ENCODE assay signal across 23 cellular contexts in the genomic region with DNA sequence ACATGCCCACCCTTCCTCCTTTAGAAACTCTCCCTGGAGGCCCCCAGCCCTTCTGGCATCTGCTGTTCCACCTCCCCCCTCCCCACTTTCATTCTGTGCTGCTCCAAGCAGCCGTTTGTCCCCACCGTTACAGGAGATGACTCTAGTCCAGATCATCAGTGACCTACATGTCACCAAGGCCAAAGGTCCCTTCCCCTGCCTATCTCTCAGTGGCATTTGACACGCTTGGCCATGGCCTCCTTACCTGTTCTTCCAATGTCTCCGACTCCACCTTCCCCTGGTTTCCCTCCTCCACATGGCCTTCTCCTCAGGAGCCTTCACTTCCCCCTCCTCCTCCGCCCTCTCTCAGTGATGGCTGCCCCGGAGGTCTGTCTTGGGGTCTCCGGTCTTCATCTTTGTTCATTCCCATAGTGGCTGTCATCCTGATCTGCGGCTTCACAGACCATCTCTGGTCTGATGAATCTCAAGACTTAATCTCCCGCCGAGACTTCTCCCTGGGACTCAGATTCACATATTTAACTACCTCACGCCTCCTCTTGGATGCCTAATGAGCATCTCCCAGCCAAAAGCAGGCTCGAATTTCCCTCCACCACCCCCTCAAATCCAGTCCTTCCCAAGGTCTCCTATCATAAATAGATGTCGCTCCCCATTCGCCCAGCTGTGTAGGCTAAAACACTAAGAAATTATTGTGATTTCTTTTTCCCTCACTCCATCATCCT. TPM values are rescaled to one million over a fixed set of nuclear protein-coding genes. Genes with fewer than 3 reads are reported as not detected.
DNase-seq lines count a peak whose midpoint lies in the region; ATAC-seq, FAIRE-seq and TF ChIP-seq lines count a peak whose summit lies in the region.
"Had no signal": no experiment of that assay in that cellular context is flagged by ENCODE, and none has a peak within 500 bp of the region (broad histone marks: within the 10 kb centered on the region; RNA-seq: fewer than 3 reads in every experiment).

No MANE protein-coding gene starts in this region.

- peak overlapping the region; percentile 12 to 42 for H3K4me3 Mint-ChIP-seq in activated T-cell treated with anti-CD3 and anti-CD28 coated beads, Interleukin-2, amount 50 U/mL, for 72 hours
- H3K4me3 Mint-ChIP-seq in activated T-cell treated with anti-CD3 and anti-CD28 coated beads, Interleukin-2, amount 50 U/mL, for 4 hours: no peak overlapping the region
- no peak overlapping the region for H3K4me3 Mint-ChIP-seq in activated T-helper 1 cell treated with anti-CD3 and anti-CD28 coated beads, Interleukin-12 subunit alpha, Interleukin-12 subunit beta, Interleukin-2, Interleukin-4 antibody, amounts not matched to agents 30 ng/mL and 10 ng/mL and 1 ng/mL, durations not matched to agents 14 hours and 24 hours and 36 hours
- no peak overlapping the region for H3K4me3 Mint-ChIP-seq in CD4-positive, alpha-beta T cell
- H3K4me3 Mint-ChIP-seq: activated CD8-positive, alpha-beta memory T cell treated with anti-CD3 and anti-CD28 coated beads, Interleukin-2, amount 10 ng/mL, durations not matched to agents 7 days and 5 days; central memory CD8-positive, alpha-beta T cell; T-helper 17 cell had no signal

- H3K4me1 ChIP-seq in HepG2 (ENCODE audit: insufficient read depth, low read length) (no peaks in the 10 kb centered on the region), small intestine (ENCODE audit: control insufficient read depth in 2 of 2, insufficient read depth in 1 of 2, low read depth in 1 of 2, low read length in 1 of 2) (peaks cover 0 to 19% of the 10 kb centered on the region in 2 donors)

- no peak for DNase-seq in activated T-cell treated with anti-CD3 and anti-CD28 coated beads, Interleukin-2, amount 50 U/mL, for 72 hours
- no peak for DNase-seq in activated T-cell treated with anti-CD3 and anti-CD28 coated beads, Interleukin-2, amount 50 U/mL, for 4 hours
- no peak for DNase-seq in activated T-helper 1 cell treated with anti-CD3 and anti-CD28 coated beads, Interleukin-12 subunit alpha, Interleukin-12 subunit beta, Interleukin-2, Interleukin-4 antibody, amounts not matched to agents 30 ng/mL and 10 ng/mL and 1 ng/mL, durations not matched to agents 14 hours and 24 hours and 36 hours (ENCODE audit: low spot score)
- no peak for DNase-seq in HepG2 (ENCODE audit: low spot score)
- peak; percentile 22 for DNase-seq in small intestine
- no peak for DNase-seq in NCI-H2227 treated with DMSO at 0.1 percent for 48 hours (lab: John Stamatoyannopoulos, UW)
- no peak for DNase-seq in CD4-positive, alpha-beta T cell
- DNase-seq: Caco-2, DND-41, GM23248, NCI-H146, NCI-H2171, NCI-H524 treated with DMSO at 0.1 percent for 48 hours, T-helper 17 cell had no signal

- TF ChIP-seq EP300 in HepG2 (IDR thresholded peaks at IDR 0.05; ENCODE audit: low read depth in 2 of 2, low read length in 2 of 2) (no peak), HepG2 (CRISPR knock-in tag; IDR thresholded peaks at IDR 0.05; ENCODE audit: borderline replicate concordance) (no peak)

- H3K4me3 ChIP-seq in HepG2 (replicated peaks in 1 of 3; ENCODE audit: insufficient read depth in 1 of 3, low read depth in 2 of 3, low read length in 3 of 3) (no peak overlapping the region), small intestine (ENCODE audit: low read depth in 1 of 2, low read length in 2 of 2) (no peak overlapping the region)
- H3K4me3 ChIP-seq: GM23248, upper lobe of left lung had no signal

- intact Hi-C loops in activated T-helper 1 cell treated with anti-CD3 and anti-CD28 coated beads, Interleukin-12 subunit alpha, Interleukin-12 subunit beta, Interleukin-2, Interleukin-4 antibody, amounts not matched to agents 30 ng/mL and 10 ng/mL and 1 ng/mL, durations not matched to agents 14 hours and 24 hours and 36 hours (cut with micrococcal nuclease): no loop called here
- intact Hi-C loops in HepG2 (cut with micrococcal nuclease; ENCODE audit: unreplicated experiment): no loop called here
- intact Hi-C loops in CD4-positive, alpha-beta T cell (cut with DNase I, micrococcal nuclease): no loop called here

- no peaks in the 10 kb centered on the region for H3K79me2 ChIP-seq in HepG2 (ENCODE audit: insufficient read depth, low read length)

- FAIRE-seq in HepG2 (lab: Jason Lieb, UNC) (no peak), small intestine (lab: Jason Lieb, UNC) (no peak)
- FAIRE-seq: endothelial cell of umbilical vein had no signal

- 50% methylated on average over 14 of the region's 14 CpGs for WGBS in HepG2 (ENCODE audit: low lambda C conversion rate)
- 66 to 73% (median 72%) methylated on average over 14 of the region's 14 CpGs for WGBS in small intestine, 3 donors

- H3K27me3 ChIP-seq in HepG2 (ENCODE audit: control insufficient read depth in 1 of 2, insufficient read depth in 2 of 2, low read length in 2 of 2) (peaks cover 0 to 8% of the 10 kb centered on the region in 2 experiments; a peak in 1 of 5 replicates), small intestine (ENCODE audit: control insufficient read depth in 2 of 2, insufficient read depth in 2 of 2, low read length in 2 of 2) (no peaks in the 10 kb centered on the region)
- no peaks in the 10 kb centered on the region for H3K27me3 ChIP-seq in CD4-positive, alpha-beta T cell (ENCODE audit: control insufficient read depth, insufficient read depth, low read length)
- H3K27me3 ChIP-seq: upper lobe of left lung had no signal

- no peak overlapping the region for H3K27ac ChIP-seq in HepG2 (ENCODE audit: extremely low read length, insufficient read depth, low read length)
- no peak overlapping the region for H3K27ac ChIP-seq in small intestine (ENCODE audit: low read depth in 1 of 2, low read length in 1 of 2)
- H3K27ac ChIP-seq in CD4-positive, alpha-beta T cell (ENCODE audit: low read depth, low read length): no peak overlapping the region
- H3K27ac ChIP-seq: GM23248, RWPE1 had no signal

- H4K20me1 ChIP-seq in HepG2 (ENCODE audit: insufficient read depth, low read length): no peaks in the 10 kb centered on the region

- in situ Hi-C loops in HepG2 (cut with HindIII; ENCODE audit: extremely low pct_ligation_motif_present, low pct_unique_long_range_greater_than_20kb): no loop called here

- no peaks in the 10 kb centered on the region for H3K36me3 ChIP-seq in HepG2 (replicated peaks in 1 of 2; ENCODE audit: control insufficient read depth in 1 of 2, insufficient read depth in 2 of 2, low read length in 2 of 2)
- H3K36me3 ChIP-seq in small intestine (ENCODE audit: control insufficient read depth in 2 of 2, insufficient read depth in 2 of 2, low read length in 2 of 2): peaks cover 0 to 4% of the 10 kb centered on the region in 2 donors
- H3K36me3 ChIP-seq: upper lobe of left lung had no signal

- H3K36me3 Mint-ChIP-seq in activated T-cell treated with anti-CD3 and anti-CD28 coated beads, Interleukin-2, amount 50 U/mL, for 72 hours (ENCODE audit: insufficient read depth in 2 of 2): peaks cover 5 to 10% of the 10 kb centered on the region in 2 donors
- H3K36me3 Mint-ChIP-seq in activated T-cell treated with anti-CD3 and anti-CD28 coated beads, Interleukin-2, amount 50 U/mL, for 4 hours (ENCODE audit: insufficient read depth): no peaks in the 10 kb centered on the region
- peaks cover 16% of the 10 kb centered on the region for H3K36me3 Mint-ChIP-seq in activated T-helper 1 cell treated with anti-CD3 and anti-CD28 coated beads, Interleukin-12 subunit alpha, Interleukin-12 subunit beta, Interleukin-2, Interleukin-4 antibody, amounts not matched to agents 30 ng/mL and 10 ng/mL and 1 ng/mL, durations not matched to agents 14 hours and 24 hours and 36 hours (ENCODE audit: low read depth)
- no peaks in the 10 kb centered on the region for H3K36me3 Mint-ChIP-seq in CD4-positive, alpha-beta T cell (ENCODE audit: low read depth)

- H3K27me3 Mint-ChIP-seq in activated T-cell treated with anti-CD3 and anti-CD28 coated beads, Interleukin-2, amount 50 U/mL, for 72 hours (ENCODE audit: low read depth): peaks cover 27% of the 10 kb centered on the region
- peaks cover 38% of the 10 kb centered on the region for H3K27me3 Mint-ChIP-seq in activated T-cell treated with anti-CD3 and anti-CD28 coated beads, Interleukin-2, amount 50 U/mL, for 4 hours (ENCODE audit: low read depth)
- H3K27me3 Mint-ChIP-seq in activated T-helper 1 cell treated with anti-CD3 and anti-CD28 coated beads, Interleukin-12 subunit alpha, Interleukin-12 subunit beta, Interleukin-2, Interleukin-4 antibody, amounts not matched to agents 30 ng/mL and 10 ng/mL and 1 ng/mL, durations not matched to agents 14 hours and 24 hours and 36 hours (ENCODE audit: insufficient read depth): peaks cover 4% of the 10 kb centered on the region
- H3K27me3 Mint-ChIP-seq in CD4-positive, alpha-beta T cell: peaks cover 58% of the 10 kb centered on the region

- no TSS peak for BruUV-seq in HepG2 (replicated peaks; lab: Mats Ljungman, UMichigan)

- no peak overlapping the region for H3K9ac ChIP-seq in HepG2 (ENCODE audit: insufficient read depth, low read depth, low read length)
- H3K9ac ChIP-seq: GM23248 had no signal

- H2AFZ ChIP-seq in HepG2 (ENCODE audit: low read length): no peak overlapping the region
- H2AFZ ChIP-seq: GM23248 had no signal

- ATAC-seq in activated T-cell treated with anti-CD3 and anti-CD28 coated beads, Interleukin-2, amount 50 U/mL, for 72 hours (replicated peaks in 1 of 2): no peak
- ATAC-seq in activated T-cell treated with anti-CD3 and anti-CD28 coated beads, Interleukin-2, amount 50 U/mL, for 4 hours: no peak
- ATAC-seq in HepG2 (0 out of 3 replicates have a peak, but pooled peaks have one; percentile 19), HG03521 (IDR thresholded peaks at IDR 0.05; ENCODE audit: unreplicated experiment) (no peak)
- no peak for ATAC-seq in CD4-positive, alpha-beta T cell (ENCODE audit: poor library complexity)
- ATAC-seq: T-helper 17 cell had no signal

- CTCF ChIA-PET in HepG2 (lab: Yijun Ruan, JAX; ENCODE audit: low intra/inter-chr PET ratio, low total read pairs): no interaction called here
- CTCF ChIA-PET in CD4-positive, alpha-beta T cell (lab: Charles Lee): no interaction called here

- H3K9me3 ChIP-seq in HepG2 (ENCODE audit: low read length): no peaks in the 10 kb centered on the region
- no peaks in the 10 kb centered on the region for H3K9me3 ChIP-seq in small intestine (ENCODE audit: control insufficient read depth, low read depth)
- H3K9me3 ChIP-seq in CD4-positive, alpha-beta T cell (ENCODE audit: control insufficient read depth, low read length): no peaks in the 10 kb centered on the region
- H3K9me3 ChIP-seq: Caco-2, upper lobe of left lung had no signal

- TF ChIP-seq CTCF in HepG2 (CRISPR knock-in tag; IDR thresholded peaks at IDR 0.05): no peak
- no peak for TF ChIP-seq CTCF in CD4-positive, alpha-beta T cell (IDR thresholded peaks at IDR 0.05)

- H3K4me2 ChIP-seq in HepG2 (ENCODE audit: low read depth, low read length): no peak overlapping the region

- no peak overlapping the region for H3K27ac Mint-ChIP-seq in activated T-cell treated with anti-CD3 and anti-CD28 coated beads, Interleukin-2, amount 50 U/mL, for 72 hours
- peak overlapping the region; percentile 64 for H3K27ac Mint-ChIP-seq in activated T-helper 1 cell treated with anti-CD3 and anti-CD28 coated beads, Interleukin-12 subunit alpha, Interleukin-12 subunit beta, Interleukin-2, Interleukin-4 antibody, amounts not matched to agents 30 ng/mL and 10 ng/mL and 1 ng/mL, durations not matched to agents 14 hours and 24 hours and 36 hours
- no peak overlapping the region for H3K27ac Mint-ChIP-seq in CD4-positive, alpha-beta T cell
- H3K27ac Mint-ChIP-seq: activated CD8-positive, alpha-beta memory T cell treated with anti-CD3 and anti-CD28 coated beads, Interleukin-2, amount 10 ng/mL, durations not matched to agents 7 days and 5 days; progenitor cell of endocrine pancreas; T-helper 17 cell had no signal

- H3K4me1 Mint-ChIP-seq in activated T-cell treated with anti-CD3 and anti-CD28 coated beads, Interleukin-2, amount 50 U/mL, for 72 hours (ENCODE audit: low read depth): peaks cover 26% of the 10 kb centered on the region
- peaks cover 7% of the 10 kb centered on the region for H3K4me1 Mint-ChIP-seq in activated T-cell treated with anti-CD3 and anti-CD28 coated beads, Interleukin-2, amount 50 U/mL, for 4 hours (ENCODE audit: low read depth)
- peaks cover 44% of the 10 kb centered on the region for H3K4me1 Mint-ChIP-seq in activated T-helper 1 cell treated with anti-CD3 and anti-CD28 coated beads, Interleukin-12 subunit alpha, Interleukin-12 subunit beta, Interleukin-2, Interleukin-4 antibody, amounts not matched to agents 30 ng/mL and 10 ng/mL and 1 ng/mL, durations not matched to agents 14 hours and 24 hours and 36 hours (ENCODE audit: low read depth)
- H3K4me1 Mint-ChIP-seq in CD4-positive, alpha-beta T cell (ENCODE audit: low read depth): no peaks in the 10 kb centered on the region

- POLR2A ChIA-PET in HepG2 (lab: Yijun Ruan, JAX): no interaction called here
- POLR2A ChIA-PET in CD4-positive, alpha-beta T cell (lab: Charles Lee): no interaction called here

- H3K9me3 Mint-ChIP-seq in activated T-cell treated with anti-CD3 and anti-CD28 coated beads, Interleukin-2, amount 50 U/mL, for 72 hours: no peaks in the 10 kb centered on the region
- no peaks in the 10 kb centered on the region for H3K9me3 Mint-ChIP-seq in activated T-cell treated with anti-CD3 and anti-CD28 coated beads, Interleukin-2, amount 50 U/mL, for 4 hours
- peaks cover 12% of the 10 kb centered on the region for H3K9me3 Mint-ChIP-seq in activated T-helper 1 cell treated with anti-CD3 and anti-CD28 coated beads, Interleukin-12 subunit alpha, Interleukin-12 subunit beta, Interleukin-2, Interleukin-4 antibody, amounts not matched to agents 30 ng/mL and 10 ng/mL and 1 ng/mL, durations not matched to agents 14 hours and 24 hours and 36 hours
- no peaks in the 10 kb centered on the region for H3K9me3 Mint-ChIP-seq in CD4-positive, alpha-beta T cell
- H3K9me3 Mint-ChIP-seq: central memory CD8-positive, alpha-beta T cell had no signal

- no peak for TF ChIP-seq RAD21 in HepG2 (CRISPR knock-in tag; IDR thresholded peaks at IDR 0.05)

- TF ChIP-seq POLR2A in HepG2 (IDR thresholded peaks at IDR 0.05; ENCODE audit: insufficient read depth in 1 of 2, low read depth in 2 of 2, low read length in 2 of 2): no peak

RNA-seq across cellular contexts. Expression of gene TMEM92, which starts 9.6 kb away (rescaled TPM):
- under 1 TPM in 1 of 2 donors, not detected in 1; 0.51 TPM for total RNA-seq in activated T-cell treated with anti-CD3 and anti-CD28 coated beads, Interleukin-2, amount 50 U/mL, for 72 hours
- not detected for total RNA-seq in activated T-cell treated with anti-CD3 and anti-CD28 coated beads, Interleukin-2, amount 50 U/mL, for 4 hours
- total RNA-seq in activated T-helper 1 cell treated with anti-CD3 and anti-CD28 coated beads, Interleukin-12 subunit alpha, Interleukin-12 subunit beta, Interleukin-2, Interleukin-4 antibody, amounts not matched to agents 30 ng/mL and 10 ng/mL and 1 ng/mL, durations not matched to agents 14 hours and 24 hours and 36 hours: 0.21 and 0.47 TPM in 2 replicates
- total RNA-seq in HepG2 (2016; rRNA removed; fragmentation: Illumina TruSeq; extraction: Trizol): not detected in 2 replicates
- total RNA-seq in HepG2 (2016; cell fraction: cytosol; rRNA removed; fragmentation: Illumina TruSeq; extraction: Trizol; ENCODE audit: low read depth): not detected in 2 replicates
- not detected in 2 replicates for total RNA-seq in HepG2 (2016; cell fraction: insoluble cytoplasmic fraction; rRNA removed; fragmentation: Illumina TruSeq; extraction: Trizol)
- 0.14 TPM in 1 of 2 replicates, not detected in the other for total RNA-seq in HepG2 (2016; cell fraction: membrane; rRNA removed; fragmentation: Illumina TruSeq; extraction: Trizol)
- not detected in 2 replicates for total RNA-seq in HepG2 (2016; cell fraction: nucleus; rRNA removed; fragmentation: Illumina TruSeq; extraction: Trizol)
- polyA plus RNA-seq in HepG2 (2011; rRNA removed) (0.07 and 0.10 TPM in 2 replicates), small intestine (10 to 100 TPM; 29.1 to 53.5 (median 39.1) TPM)
- 0.25 and 0.47 TPM in 2 replicates for polyA plus RNA-seq in HepG2 (2011; cell fraction: cytosol; rRNA removed)
- 0.07 and 0.08 TPM in 2 replicates for polyA plus RNA-seq in HepG2 (2011; cell fraction: nucleus; rRNA removed)
- polyA plus RNA-seq in HepG2 (2012): 0.11 and 0.31 TPM in 2 replicates
- 0.05 and 0.06 TPM in 2 replicates for polyA plus RNA-seq in HepG2 (2016; cell fraction: cytosol; fragmentation: Illumina TruSeq; extraction: Trizol; ENCODE audit: low read depth)
- polyA plus RNA-seq in HepG2 (2016; cell fraction: insoluble cytoplasmic fraction; fragmentation: Illumina TruSeq; extraction: Trizol; ENCODE audit: low read depth): not detected in 2 replicates
- polyA plus RNA-seq in HepG2 (2016; cell fraction: membrane; fragmentation: Illumina TruSeq; extraction: Trizol; ENCODE audit: low read depth): 0.23 TPM in 1 of 2 replicates, not detected in the other
- polyA plus RNA-seq in HepG2 (2016; cell fraction: nucleus; fragmentation: Illumina TruSeq; extraction: Trizol; ENCODE audit: insufficient read depth, low read depth): not detected in 2 replicates
- polyA minus RNA-seq in HepG2 (2011; rRNA and poly(A)+ RNA removed; ENCODE audit: low replicate concordance): 0.32 and 15.1 TPM in 2 replicates
- not detected in 2 replicates for polyA minus RNA-seq in HepG2 (2011; cell fraction: cytosol; rRNA and poly(A)+ RNA removed)
- polyA minus RNA-seq in HepG2 (2011; cell fraction: nucleus; rRNA and poly(A)+ RNA removed): not detected in 2 replicates
- total RNA-seq in CD4-positive, alpha-beta T cell: not detected
- total RNA-seq: dermis microvascular lymphatic vessel endothelial cell, endothelial cell of umbilical vein, mesenteric fat pad, T-helper 17 cell had no signal
- polyA plus RNA-seq: GM23248 had no signal

Comparison
In these comparisons a context has a peak if more than half of its experiments do, and no peak if none do; other contexts are left out.
1. H3K4me3 Mint-ChIP-seq: peak in activated T-cell treated with anti-CD3 and anti-CD28 coated beads, Interleukin-2, amount 50 U/mL, for 72 hours (2 of 2); none in activated T-cell treated with anti-CD3 and anti-CD28 coated beads, Interleukin-2, amount 50 U/mL, for 4 hours (single experiment), activated T-helper 1 cell treated with anti-CD3 and anti-CD28 coated beads, Interleukin-12 subunit alpha, Interleukin-12 subunit beta, Interleukin-2, Interleukin-4 antibody, amounts not matched to agents 30 ng/mL and 10 ng/mL and 1 ng/mL, durations not matched to agents 14 hours and 24 hours and 36 hours (single experiment) and CD4-positive, alpha-beta T cell (single experiment).